ENCODE assay signal across 20 cellular contexts in the genomic region with DNA sequence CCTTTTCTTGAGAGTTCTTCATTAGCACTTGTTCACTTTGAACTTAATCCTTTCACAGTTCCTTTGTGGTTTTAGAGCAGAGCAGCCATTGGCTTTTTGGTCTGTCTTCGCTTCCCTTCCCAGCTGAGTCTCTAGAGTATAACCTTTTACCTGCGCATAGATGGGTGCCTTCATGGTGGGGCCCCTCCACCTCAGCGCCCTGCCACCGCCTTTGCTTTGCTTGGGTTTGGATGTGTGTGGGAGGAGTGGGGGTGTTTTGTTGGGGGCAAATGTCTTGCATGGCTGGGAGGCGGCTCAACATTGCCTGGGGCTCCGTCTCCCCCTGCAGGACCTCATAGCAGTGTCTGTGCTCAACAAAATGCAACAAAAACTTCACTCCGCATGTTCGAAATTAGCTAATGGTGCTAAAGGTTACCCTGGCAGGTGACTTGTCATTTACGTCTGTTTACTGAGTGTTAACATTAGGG. TPM values are rescaled to one million over a fixed set of nuclear protein-coding genes. Genes with fewer than 3 reads are reported as not detected.
A peak's percentile ranks its signal among the peaks of the same experiment; 100 is the strongest.
DNase-seq lines count a peak whose midpoint lies in the region; ATAC-seq and TF ChIP-seq lines count a peak whose summit lies in the region.
"Had no signal": no experiment of that assay in that cellular context is flagged by ENCODE, and none has a peak within 500 bp of the region (broad histone marks: within the 10 kb centered on the region; RNA-seq: fewer than 3 reads in every experiment).

No MANE protein-coding gene starts in this region.

- no peaks in the 10 kb centered on the region for H3K27me3 ChIP-seq in foreskin keratinocyte
- H3K27me3 ChIP-seq: gastrocnemius medialis, left lung had no signal

- H3K27me3 Mint-ChIP-seq in activated CD8-positive, alpha-beta memory T cell treated with anti-CD3 and anti-CD28 coated beads, Interleukin-2, amount 10 ng/mL, durations not matched to agents 7 days and 5 days, result no peaks in the 10 kb centered on the region
- peaks cover 3% of the 10 kb centered on the region for H3K27me3 Mint-ChIP-seq in glutamatergic neuron (ENCODE audit: unreplicated experiment)
- H3K27me3 Mint-ChIP-seq: CD4-positive, alpha-beta memory T cell had no signal

- no peak overlapping the region for H3K27ac ChIP-seq in foreskin keratinocyte
- H3K27ac ChIP-seq: gastrocnemius medialis, left lung, skin epidermis had no signal

- H3K4me3 Mint-ChIP-seq in activated CD8-positive, alpha-beta memory T cell treated with anti-CD3 and anti-CD28 coated beads, Interleukin-2, amount 10 ng/mL, durations not matched to agents 7 days and 5 days, result no peak overlapping the region
- peak overlapping the region; percentile 19 for H3K4me3 Mint-ChIP-seq in glutamatergic neuron (ENCODE audit: unreplicated experiment)

- ATAC-seq in activated CD8-positive, alpha-beta memory T cell treated with anti-CD3 and anti-CD28 coated beads, Interleukin-2, amount 10 ng/mL, durations not matched to agents 7 days and 5 days, result no peak
- ATAC-seq in stimulated activated naive CD8-positive, alpha-beta T cell treated with anti-CD3 and anti-CD28 coated beads, Interleukin-15, Interleukin-2, amounts not matched to agents 100 U/mL and 50 U/mL, for 24 hours, result peak; percentile 83
- ATAC-seq in GM21515 (IDR thresholded peaks at IDR 0.05; ENCODE audit: unreplicated experiment), result no peak
- no peak for ATAC-seq in GM19452 (IDR thresholded peaks at IDR 0.05; ENCODE audit: unreplicated experiment)
- ATAC-seq in foreskin keratinocyte, result no peak
- ATAC-seq: gastrocnemius medialis, HCT116, left lung had no signal

- H3K36me3 Mint-ChIP-seq in activated CD8-positive, alpha-beta memory T cell treated with anti-CD3 and anti-CD28 coated beads, Interleukin-2, amount 10 ng/mL, durations not matched to agents 7 days and 5 days, result peaks cover 37% of the 10 kb centered on the region
- H3K36me3 Mint-ChIP-seq in glutamatergic neuron (ENCODE audit: unreplicated experiment), result peaks cover 45% of the 10 kb centered on the region

- DNase-seq in activated T-cell treated with anti-CD3 and anti-CD28 coated beads, Interleukin-2, amount 50 U/mL, for 1 hour, result peak; percentile 38
- DNase-seq in activated T-cell treated with anti-CD3 and anti-CD28 coated beads for 4 hours (no peak), glutamatergic neuron (no peak), foreskin keratinocyte (no peak)
- peak; percentile 23 for DNase-seq in activated CD8-positive, alpha-beta memory T cell treated with anti-CD3 and anti-CD28 coated beads, Interleukin-2, amount 10 ng/mL, durations not matched to agents 7 days and 5 days
- DNase-seq in stimulated activated naive CD8-positive, alpha-beta T cell treated with anti-CD3 and anti-CD28 coated beads, Interleukin-15, Interleukin-2, amounts not matched to agents 100 U/mL and 50 U/mL, for 24 hours, result peak; percentile 44
- DNase-seq: activated effector memory CD4-positive, alpha-beta T cell treated with Interleukin-2 at 50 U/mL for 16 hours; cortex of kidney; DMS79; gastrocnemius medialis; Kasumi-1; left lung; NCI-H1417; nucleus accumbens; T1000 had no signal

- TF ChIP-seq CTCF in glutamatergic neuron (IDR thresholded peaks at IDR 0.05; ENCODE audit: partially characterized antibody, unreplicated experiment) (no peak), foreskin keratinocyte (conservative IDR thresholded peaks at IDR 0.05) (no peak)

- peaks cover 2% of the 10 kb centered on the region for H3K4me1 Mint-ChIP-seq in activated CD8-positive, alpha-beta memory T cell treated with anti-CD3 and anti-CD28 coated beads, Interleukin-2, amount 10 ng/mL, durations not matched to agents 7 days and 5 days
- peaks cover 7% of the 10 kb centered on the region for H3K4me1 Mint-ChIP-seq in glutamatergic neuron (ENCODE audit: low read depth, unreplicated experiment)

- H3K4me1 ChIP-seq in foreskin keratinocyte, result peaks cover 6% of the 10 kb centered on the region

- no peaks in the 10 kb centered on the region for H3K9me3 Mint-ChIP-seq in activated CD8-positive, alpha-beta memory T cell treated with anti-CD3 and anti-CD28 coated beads, Interleukin-2, amount 10 ng/mL, durations not matched to agents 7 days and 5 days (ENCODE audit: low read depth)
- H3K9me3 Mint-ChIP-seq in glutamatergic neuron (ENCODE audit: unreplicated experiment), result peaks cover 18% of the 10 kb centered on the region

- CTCF ChIA-PET in activated CD8-positive, alpha-beta memory T cell treated with anti-CD3 and anti-CD28 coated beads, Interleukin-2, amount 10 ng/mL, durations not matched to agents 7 days and 5 days (lab: Charles Lee), result no interaction called here

- no peak overlapping the region for H3K27ac Mint-ChIP-seq in activated CD8-positive, alpha-beta memory T cell treated with anti-CD3 and anti-CD28 coated beads, Interleukin-2, amount 10 ng/mL, durations not matched to agents 7 days and 5 days
- no peak overlapping the region for H3K27ac Mint-ChIP-seq in glutamatergic neuron (ENCODE audit: unreplicated experiment)

RNA-seq across cellular contexts. Expression of gene PYGB, which starts 11.9 kb away (rescaled TPM):
- 10 to 100 TPM; 28.4 to 36.8 TPM for total RNA-seq in activated CD8-positive, alpha-beta memory T cell treated with anti-CD3 and anti-CD28 coated beads, Interleukin-2, amount 10 ng/mL, durations not matched to agents 7 days and 5 days
- 295 TPM for total RNA-seq in glutamatergic neuron (ENCODE audit: unreplicated experiment)
- total RNA-seq in foreskin keratinocyte, result 311 and 439 TPM in 2 replicates
- polyA plus RNA-seq in foreskin keratinocyte, result 196 and 255 TPM in 2 replicates

Comparison
In these comparisons a context has a peak if more than half of its experiments do, and no peak if none do; other contexts are left out.
1. DNase-seq: peak in activated T-cell treated with anti-CD3 and anti-CD28 coated beads, Interleukin-2, amount 50 U/mL, for 1 hour (single experiment), activated CD8-positive, alpha-beta memory T cell treated with anti-CD3 and anti-CD28 coated beads, Interleukin-2, amount 10 ng/mL, durations not matched to agents 7 days and 5 days (single experiment) and stimulated activated naive CD8-positive, alpha-beta T cell treated with anti-CD3 and anti-CD28 coated beads, Interleukin-15, Interleukin-2, amounts not matched to agents 100 U/mL and 50 U/mL, for 24 hours (single experiment); none in activated T-cell treated with anti-CD3 and anti-CD28 coated beads for 4 hours (single experiment), glutamatergic neuron (single experiment) and foreskin keratinocyte (0 of 2).